Comparison of ENCODE assay signal across 34 cellular contexts in the genomic region with DNA sequence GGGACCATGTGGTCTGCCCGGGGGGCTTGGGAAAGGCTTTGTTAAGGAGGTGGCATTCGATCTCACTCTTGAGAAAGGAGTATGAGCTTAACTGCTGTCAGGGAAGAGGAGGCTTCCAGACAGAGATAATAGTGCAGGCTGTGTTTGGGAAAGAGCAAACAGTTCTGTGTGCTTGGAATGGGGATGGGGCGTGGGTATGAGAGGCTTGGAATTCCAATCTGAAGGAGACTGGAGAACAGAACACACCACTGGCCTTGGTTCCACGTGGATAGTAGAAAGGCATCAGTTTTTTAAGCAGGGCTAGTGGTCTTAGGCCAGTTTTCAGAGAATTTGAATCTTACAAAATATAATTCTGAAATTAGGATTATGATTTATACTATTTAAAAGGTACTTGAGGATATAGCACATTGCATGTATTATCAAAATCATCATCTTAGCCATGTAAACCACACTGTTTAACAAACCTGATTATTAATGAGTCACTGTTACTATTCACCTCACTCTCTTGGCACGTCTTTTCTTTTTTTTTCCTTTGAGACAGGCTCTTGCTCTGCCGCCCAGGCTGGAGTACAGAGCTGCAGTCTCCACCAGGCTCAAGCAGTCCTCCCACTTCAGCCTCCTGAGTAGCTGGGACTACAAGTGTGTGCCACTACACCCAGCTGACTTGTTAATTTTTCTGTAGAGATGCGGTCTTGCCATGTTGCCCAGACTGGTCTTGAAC. TPM values are rescaled to one million over a fixed set of nuclear protein-coding genes. Genes with fewer than 3 reads are reported as not detected.
A peak's percentile ranks its signal among the peaks of the same experiment; 100 is the strongest.
DNase-seq lines count a peak whose midpoint lies in the region; ATAC-seq, FAIRE-seq and TF ChIP-seq lines count a peak whose summit lies in the region.
"Had no signal": no experiment of that assay in that cellular context is flagged by ENCODE, and none has a peak within 500 bp of the region (broad histone marks: within the 10 kb centered on the region; RNA-seq: fewer than 3 reads in every experiment).

No MANE protein-coding gene starts in this region.

- no peaks in the 10 kb centered on the region for H3K9me3 ChIP-seq in SK-N-SH
- no peaks in the 10 kb centered on the region for H3K9me3 ChIP-seq in vagina
- H3K9me3 ChIP-seq: heart right ventricle, MG63, ovary, suprapubic skin, upper lobe of right lung had no signal

- CTCF ChIA-PET in SK-N-SH (lab: Yijun Ruan, JAX) = no interaction called here

- peak overlapping the region; percentile 16 for H3K27ac Mint-ChIP-seq in stimulated activated naive B cell treated with anti-CD40 and anti-IgM and Interleukin-4, amounts not matched to agents 10 μg/mL and 1 μg/mL and 100 μg/mL, for 72 hours
- H3K27ac Mint-ChIP-seq: activated T-cell treated with anti-CD3 and anti-CD28 coated beads, Interleukin-2, amount 50 U/mL, for 72 hours had no signal

- FAIRE-seq in frontal cortex (lab: Jason Lieb, UNC) = no peak
- FAIRE-seq: endothelial cell of umbilical vein had no signal

- ATAC-seq in SK-N-SH treated with all-trans-retinoic acid at 6 μM for 48 hours = no peak; the same call in 2 of the 3 replicates
- no peak for ATAC-seq in stimulated activated naive B cell treated with anti-CD40 and anti-IgM and Interleukin-4, amounts not matched to agents 10 μg/mL and 1 μg/mL and 100 μg/mL, for 72 hours (replicated peaks)
- no peak for ATAC-seq in GM21381 (IDR thresholded peaks at IDR 0.05; ENCODE audit: unreplicated experiment)
- ATAC-seq: activated T-cell treated with anti-CD3 and anti-CD28 coated beads, Interleukin-2, amount 50 U/mL, for 72 hours; heart right ventricle; natural killer cell; upper lobe of right lung had no signal

- H3K27ac ChIP-seq in SK-N-SH (ENCODE audit: low read depth in 2 of 2, low read length in 1 of 2) (no peak overlapping the region), vagina (no peak overlapping the region)
- H3K27ac ChIP-seq: 22Rv1, brain microvascular endothelial cell, C4-2B, heart right ventricle, ovary, skin epidermis, suprapubic skin, upper lobe of right lung had no signal

- no peak overlapping the region for H3K9ac ChIP-seq in SK-N-SH

- DNase-seq in SK-N-SH (no peak), choroid plexus epithelial cell (ENCODE audit: low read depth) (peak; percentile 12), islet precursor cell (peak; percentile 63), vagina (ENCODE audit: extremely low spot score in 2 of 2) (no peak), frontal cortex (ENCODE audit: low spot score in 2 of 2) (no peak)
- no peak for DNase-seq in stimulated activated naive B cell treated with anti-CD40 and anti-IgM and Interleukin-4, amounts not matched to agents 10 μg/mL and 1 μg/mL and 100 μg/mL, for 72 hours
- DNase-seq: activated CD4-positive, alpha-beta T cell treated with anti-CD3 and anti-CD28 coated beads, Interleukin-2, amount 50 U/mL, for 48 hours; activated CD4-positive, CD25-positive, alpha-beta regulatory T cell treated with anti-CD3 and anti-CD28 coated beads, Interleukin-2, amount 50 U/mL, for 72 hours; activated naive CD4-positive, alpha-beta T cell; activated T-cell treated with anti-CD3 and anti-CD28 coated beads, Interleukin-2, amount 50 U/mL, for 72 hours; brain microvascular endothelial cell; Calu3; DND-41; GOT3; heart right ventricle; KBM-7; MG63; natural killer cell; NCI-H1105; NCI-H1930; NCI-H526 treated with DMSO at 0.1 percent for 48 hours; ovary; SHP77; stimulated activated naive CD4-positive, alpha-beta T cell; upper lobe of right lung had no signal

- no peak overlapping the region for H3K4me3 Mint-ChIP-seq in stimulated activated naive B cell treated with anti-CD40 and anti-IgM and Interleukin-4, amounts not matched to agents 10 μg/mL and 1 μg/mL and 100 μg/mL, for 72 hours
- H3K4me3 Mint-ChIP-seq: activated T-cell treated with anti-CD3 and anti-CD28 coated beads, Interleukin-2, amount 50 U/mL, for 72 hours; natural killer cell had no signal

- H2AFZ ChIP-seq in SK-N-SH (ENCODE audit: low read depth) = no peak overlapping the region

- H3K27me3 ChIP-seq in SK-N-SH (ENCODE audit: insufficient read depth) (no peaks in the 10 kb centered on the region), vagina (no peaks in the 10 kb centered on the region)
- H3K27me3 ChIP-seq: brain microvascular endothelial cell, heart right ventricle, MG63, ovary, suprapubic skin, upper lobe of right lung had no signal

- H3K4me3 ChIP-seq in SK-N-SH (ENCODE audit: low read depth in 2 of 2, low read length in 1 of 2) = no peak overlapping the region
- no peak overlapping the region for H3K4me3 ChIP-seq in choroid plexus epithelial cell (ENCODE audit: low read depth, low read length)
- H3K4me3 ChIP-seq in vagina = no peak overlapping the region
- H3K4me3 ChIP-seq: heart right ventricle, MG63, ovary, skin epidermis, suprapubic skin, upper lobe of right lung had no signal

- TF ChIP-seq EP300 in SK-N-SH (IDR thresholded peaks at IDR 0.05; ENCODE audit: borderline replicate concordance in 1 of 2, low read depth in 1 of 2, low read length in 1 of 2) = no peak

- no peak overlapping the region for H3K4me2 ChIP-seq in SK-N-SH

- no peaks in the 10 kb centered on the region for H3K9me2 ChIP-seq in SK-N-SH

- H3K36me3 ChIP-seq in SK-N-SH (replicated peaks in 1 of 2; ENCODE audit: control insufficient read depth in 1 of 2, insufficient read depth in 2 of 2, low read length in 1 of 2) (peaks cover 19 to 44% of the 10 kb centered on the region in 2 experiments), vagina (peaks cover 0 to 23% of the 10 kb centered on the region in 2 donors)
- H3K36me3 ChIP-seq: MG63, ovary had no signal

- no peaks in the 10 kb centered on the region for H4K20me1 ChIP-seq in SK-N-SH (ENCODE audit: insufficient read depth)

- no peak for TF ChIP-seq POLR2A in vagina (IDR thresholded peaks at IDR 0.05)

- H3K79me2 ChIP-seq in SK-N-SH (ENCODE audit: insufficient read depth) = no peaks in the 10 kb centered on the region

- H3K4me1 Mint-ChIP-seq in stimulated activated naive B cell treated with anti-CD40 and anti-IgM and Interleukin-4, amounts not matched to agents 10 μg/mL and 1 μg/mL and 100 μg/mL, for 72 hours = no peaks in the 10 kb centered on the region

- POLR2A ChIA-PET in SK-N-SH (lab: Yijun Ruan, JAX) = no interaction called here

- no peaks in the 10 kb centered on the region for H3K4me1 ChIP-seq in SK-N-SH (ENCODE audit: control insufficient read depth in 1 of 2, insufficient read depth in 2 of 2, low read depth in 1 of 2, low read length in 1 of 2)
- no peaks in the 10 kb centered on the region for H3K4me1 ChIP-seq in vagina
- H3K4me1 ChIP-seq: suprapubic skin, upper lobe of right lung had no signal

- TF ChIP-seq CTCF in SK-N-SH (IDR thresholded peaks at IDR 0.05) (no peak), choroid plexus epithelial cell (conservative IDR thresholded peaks at IDR 0.05; ENCODE audit: low read depth, low read length) (no peak), vagina (IDR thresholded peaks at IDR 0.05) (no peak)

- H3K27me3 Mint-ChIP-seq in stimulated activated naive B cell treated with anti-CD40 and anti-IgM and Interleukin-4, amounts not matched to agents 10 μg/mL and 1 μg/mL and 100 μg/mL, for 72 hours = no peaks in the 10 kb centered on the region

- peaks cover 59 to 67% of the 10 kb centered on the region in 2 donors for H3K36me3 Mint-ChIP-seq in stimulated activated naive B cell treated with anti-CD40 and anti-IgM and Interleukin-4, amounts not matched to agents 10 μg/mL and 1 μg/mL and 100 μg/mL, for 72 hours

- peaks cover 0 to 5% of the 10 kb centered on the region in 2 donors for H3K9me3 Mint-ChIP-seq in stimulated activated naive B cell treated with anti-CD40 and anti-IgM and Interleukin-4, amounts not matched to agents 10 μg/mL and 1 μg/mL and 100 μg/mL, for 72 hours
- H3K9me3 Mint-ChIP-seq: activated T-cell treated with anti-CD3 and anti-CD28 coated beads, Interleukin-2, amount 50 U/mL, for 72 hours; natural killer cell had no signal

- TF ChIP-seq RAD21 in SK-N-SH (IDR thresholded peaks at IDR 0.05; ENCODE audit: low read length) = no peak

- intact Hi-C loops in vagina (cut with DNase I) = no loop called here

- no peaks in the 10 kb centered on the region for H3F3A ChIP-seq in SK-N-SH (replicated peaks; ENCODE audit: insufficient read depth)

- WGBS in SK-N-SH (ENCODE audit: low lambda C conversion rate) = 86% methylated on average over 7 of the region's 7 CpGs

TF ChIP-seq in SK-N-SH treated with all-trans-retinoic acid at 6 μM for 48 hours, 23 proteins besides CTCF, POLR2A, EP300 and RAD21:
- no peak for TF ChIP-seq ZNF565 (CRISPR knock-in tag; conservative IDR thresholded peaks at IDR 0.05; ENCODE audit: low read depth)
- no peak for TF ChIP-seq TCF4 (CRISPR knock-in tag; IDR thresholded peaks at IDR 0.05; ENCODE audit: borderline replicate concordance)
- TF ChIP-seq ZFP3 (CRISPR knock-in tag; IDR thresholded peaks at IDR 0.05) = peak; percentile 36; the same call in 1 of the 2 replicates

TF ChIP-seq in SK-N-SH, 30 proteins besides CTCF, POLR2A, EP300 and RAD21 (continues in another document):
- TF ChIP-seq, protein P1, sequence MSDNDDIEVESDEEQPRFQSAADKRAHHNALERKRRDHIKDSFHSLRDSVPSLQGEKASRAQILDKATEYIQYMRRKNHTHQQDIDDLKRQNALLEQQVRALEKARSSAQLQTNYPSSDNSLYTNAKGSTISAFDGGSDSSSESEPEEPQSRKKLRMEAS (IDR thresholded peaks at IDR 0.05; ENCODE audit: low read depth) = no peak
- TF ChIP-seq POLR2AphosphoS5 (IDR thresholded peaks at IDR 0.05; ENCODE audit: low read depth, low read length) (no peak), RFX5 (IDR thresholded peaks at IDR 0.05; ENCODE audit: low read length) (no peak), NRF1 (IDR thresholded peaks at IDR 0.05; ENCODE audit: low read depth, low read length) (no peak), RCOR1 (IDR thresholded peaks at IDR 0.05; ENCODE audit: low read length) (no peak), SMC3 (IDR thresholded peaks at IDR 0.05; ENCODE audit: low read depth, low read length) (no peak), FOSL2 (IDR thresholded peaks at IDR 0.05; ENCODE audit: borderline replicate concordance, low read depth) (no peak), ELF1 (IDR thresholded peaks at IDR 0.05) (no peak), TEAD4 (IDR thresholded peaks at IDR 0.05; ENCODE audit: borderline replicate concordance, insufficient read depth) (no peak), NFIC (IDR thresholded peaks at IDR 0.05; ENCODE audit: borderline replicate concordance) (no peak), GABPA (IDR thresholded peaks at IDR 0.05; ENCODE audit: low read depth) (no peak)
- TF ChIP-seq, protein P2, sequence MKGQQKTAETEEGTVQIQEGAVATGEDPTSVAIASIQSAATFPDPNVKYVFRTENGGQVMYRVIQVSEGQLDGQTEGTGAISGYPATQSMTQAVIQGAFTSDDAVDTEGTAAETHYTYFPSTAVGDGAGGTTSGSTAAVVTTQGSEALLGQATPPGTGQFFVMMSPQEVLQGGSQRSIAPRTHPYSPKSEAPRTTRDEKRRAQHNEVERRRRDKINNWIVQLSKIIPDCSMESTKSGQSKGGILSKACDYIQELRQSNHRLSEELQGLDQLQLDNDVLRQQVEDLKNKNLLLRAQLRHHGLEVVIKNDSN (IDR thresholded peaks at IDR 0.05; ENCODE audit: borderline replicate concordance, low read depth) = no peak

RNA-seq across cellular contexts. Expression of a gene that starts 38.5 kb away (rescaled TPM):
- not detected in 2 replicates for polyA plus RNA-seq in SK-N-SH (2012; rRNA removed)
- 0.01 TPM in 1 of 2 replicates, not detected in the other for polyA plus RNA-seq in SK-N-SH (2012; cell fraction: cytosol; rRNA removed)
- not detected in 2 replicates for polyA plus RNA-seq in SK-N-SH (2012; cell fraction: nucleus; rRNA removed)
- total RNA-seq in vagina = not detected
- total RNA-seq in frontal cortex = 0.82 TPM
- total RNA-seq: activated T-cell treated with anti-CD3 and anti-CD28 coated beads, Interleukin-2, amount 50 U/mL, for 72 hours; Calu3; chondrocyte; endothelial cell of umbilical vein; natural killer cell; renal cortical epithelial cell had no signal
- polyA plus RNA-seq: endothelial cell of umbilical vein had no signal

Comparison
In these comparisons a context has a peak if more than half of its experiments do, and no peak if none do; other contexts are left out.
1. DNase-seq: peak in choroid plexus epithelial cell (single experiment) and islet precursor cell (single experiment); none in SK-N-SH (single experiment), stimulated activated naive B cell treated with anti-CD40 and anti-IgM and Interleukin-4, amounts not matched to agents 10 μg/mL and 1 μg/mL and 100 μg/mL, for 72 hours (single experiment), vagina (0 of 2) and frontal cortex (0 of 2).